ENCODE assay signal across 17 cellular contexts in genomic region chr9:114518599-114519022, GRCh38. TPM values are rescaled to one million over a fixed set of nuclear protein-coding genes. Genes with fewer than 3 reads are reported as not detected.
DNase-seq lines count a peak whose midpoint lies in the region; ATAC-seq and TF ChIP-seq lines count a peak whose summit lies in the region.
"Had no signal": no experiment of that assay in that cellular context is flagged by ENCODE, and none has a peak within 500 bp of the region (broad histone marks: within the 10 kb centered on the region; RNA-seq: fewer than 3 reads in every experiment).

No MANE protein-coding gene starts in this region.

- no peak overlapping the region for H4K5ac ChIP-seq in IMR-90 (ENCODE audit: low read depth, low read length)

- no peak overlapping the region for H2AK9ac ChIP-seq in IMR-90 (replicated peaks; ENCODE audit: low read depth, low read length, poor library complexity)

- no peaks in the 10 kb centered on the region for H3K79me2 ChIP-seq in GM23338 (replicated peaks; ENCODE audit: insufficient read depth)

- no peak overlapping the region for H2BK5ac ChIP-seq in IMR-90 (ENCODE audit: low read depth, low read length, poor library complexity, severe bottlenecking)

- no peaks in the 10 kb centered on the region for H4K20me1 ChIP-seq in GM23338 (replicated peaks; ENCODE audit: insufficient read depth)
- H4K20me1 ChIP-seq in IMR-90 (ENCODE audit: insufficient read depth, low read length): no peaks in the 10 kb centered on the region

- DNase-seq in T-helper 1 cell (no peak), GM23338 (ENCODE audit: low spot score) (no peak), IMR-90 (no peak), NCI-H128 (lab: John Stamatoyannopoulos, UW; ENCODE audit: unreplicated experiment) (no peak), foreskin melanocyte (no peak), occipital lobe (lab: John Stamatoyannopoulos, UW) (no peak)
- DNase-seq in natural killer cell treated with Interleukin-12 subunit alpha and Interleukin-12 subunit beta and Interleukin-15 and Interleukin-18, amount 100 ng/mL, for 72 hours (ENCODE audit: low spot score): no peak
- DNase-seq: 8988T; brain microvascular endothelial cell; GM23248; KBM-7; kidney glomerular epithelial cell; NCI-H524; stimulated activated CD4-positive, alpha-beta T cell treated with anti-CD3 and anti-CD28 coated beads, Interleukin-4, amount 100 ng/mL, for 24 hours; SW 1271; thyroid gland had no signal

- H3K4me3 Mint-ChIP-seq in T-helper 1 cell treated with Interleukin-12 subunit alpha and Interleukin-12 subunit beta and Interleukin-4 antibody, amounts not matched to agents 30 μg/mL and 1 μg/mL, for 36 hours: no peak overlapping the region
- H3K4me3 Mint-ChIP-seq in GM23338: no peak overlapping the region
- H3K4me3 Mint-ChIP-seq in natural killer cell treated with Interleukin-12 subunit alpha and Interleukin-12 subunit beta and Interleukin-15 and Interleukin-18, amount 100 ng/mL, for 72 hours: peak overlapping the region; percentile 56

- no peak overlapping the region for H3K27ac ChIP-seq in GM23338 (ENCODE audit: low read depth)
- no peak overlapping the region for H3K27ac ChIP-seq in IMR-90 (ENCODE audit: insufficient read depth, low read length)
- H3K27ac ChIP-seq: brain microvascular endothelial cell, GM23248, thyroid gland had no signal

- H3K4ac ChIP-seq in IMR-90 (ENCODE audit: low read depth, low read length): no peak overlapping the region

- H3K27me3 Mint-ChIP-seq in T-helper 1 cell treated with Interleukin-12 subunit alpha and Interleukin-12 subunit beta and Interleukin-4 antibody, amounts not matched to agents 30 μg/mL and 1 μg/mL, for 36 hours (ENCODE audit: low read depth): peaks cover 30% of the 10 kb centered on the region
- H3K27me3 Mint-ChIP-seq in GM23338 (ENCODE audit: insufficient read depth, low read depth, poor library complexity): peaks cover 5% of the 10 kb centered on the region
- H3K27me3 Mint-ChIP-seq in natural killer cell treated with Interleukin-12 subunit alpha and Interleukin-12 subunit beta and Interleukin-15 and Interleukin-18, amount 100 ng/mL, for 72 hours: peaks cover 1 to 4% of the 10 kb centered on the region in 2 donors

- H2AK5ac ChIP-seq in IMR-90 (ENCODE audit: low read depth, low read length): no peak overlapping the region

- 0 out of 2 replicates have a peak, but pooled peaks cover 1% of the 10 kb centered on the region for H3K9me3 ChIP-seq in IMR-90 (ENCODE audit: control insufficient read depth, insufficient read depth, low read length)
- H3K9me3 ChIP-seq: thyroid gland had no signal

- ATAC-seq in GM23338 (no peak; the same call in 2 of the 3 replicates), IMR-90 (ENCODE audit: low read depth) (no peak)
- ATAC-seq in natural killer cell treated with Interleukin-12 subunit alpha and Interleukin-12 subunit beta and Interleukin-15 and Interleukin-18, amount 100 ng/mL, for 72 hours: peak; percentile 67 to 78

- no peaks in the 10 kb centered on the region; the same call in 1 of the 2 replicates for H3K9me1 ChIP-seq in IMR-90 (ENCODE audit: insufficient read depth, low read length)

- POLR2A ChIA-PET in IMR-90 (lab: Charles Lee; ENCODE audit: unreplicated experiment): interaction anchor here (0.5 kb wide), 1 partner anchor 9 kb away, joined by 3 read pairs; no protein-coding TSS in a partner anchor

- no peak overlapping the region for H3K18ac ChIP-seq in IMR-90 (ENCODE audit: low read depth, low read length)

- H3K23ac ChIP-seq in IMR-90 (ENCODE audit: low read depth, low read length): no peak overlapping the region

- H2BK20ac ChIP-seq in IMR-90 (ENCODE audit: low read depth, low read length): no peak overlapping the region

- H3K4me2 ChIP-seq in GM23338: no peak overlapping the region
- H3K4me2 ChIP-seq in IMR-90 (ENCODE audit: low read depth, low read length): no peak overlapping the region

- no peak overlapping the region for H3K56ac ChIP-seq in IMR-90 (ENCODE audit: extremely low read depth, insufficient read depth, low read length)

- dilution Hi-C loops in IMR-90 (cut with HindIII; ENCODE audit: low sequenced_read_pairs, unreplicated experiment): no loop called here

- in situ Hi-C loops in IMR-90 (cut with MboI; ENCODE audit: low sequenced_read_pairs): no loop called here

- no peak overlapping the region for H3K9ac ChIP-seq in IMR-90 (ENCODE audit: low read depth, low read length)
- H3K9ac ChIP-seq: GM23248 had no signal

- no CpG with 5 or more reads among the region's 4 CpGs for WGBS in IMR-90 (ENCODE audit: extremely low coverage in 2 of 2, insufficient read length in 1 of 2), 2 experiments

- H3K4me1 ChIP-seq in GM23338 (ENCODE audit: insufficient read depth) (no peaks in the 10 kb centered on the region), IMR-90 (ENCODE audit: control insufficient read depth, insufficient read depth, low read length) (no peaks in the 10 kb centered on the region)
- H3K4me1 ChIP-seq: thyroid gland had no signal

- no TSS peak for BruUV-seq in IMR-90 (replicated peaks; lab: Mats Ljungman, UMichigan)

- no peak for TF ChIP-seq POLR2A in IMR-90 (IDR thresholded peaks at IDR 0.05; ENCODE audit: low read depth, low read length)

- CTCF ChIA-PET in IMR-90 (lab: Yijun Ruan, JAX): no interaction called here

- peaks cover 15% of the 10 kb centered on the region for H3K4me1 Mint-ChIP-seq in T-helper 1 cell treated with Interleukin-12 subunit alpha and Interleukin-12 subunit beta and Interleukin-4 antibody, amounts not matched to agents 30 μg/mL and 1 μg/mL, for 36 hours (ENCODE audit: low read depth)
- H3K4me1 Mint-ChIP-seq in GM23338: peaks cover 5% of the 10 kb centered on the region; the same call in 1 of the 3 replicates
- H3K4me1 Mint-ChIP-seq in natural killer cell treated with Interleukin-12 subunit alpha and Interleukin-12 subunit beta and Interleukin-15 and Interleukin-18, amount 100 ng/mL, for 72 hours (ENCODE audit: low read depth in 2 of 2): peaks cover 15 to 27% of the 10 kb centered on the region in 2 donors

- no peak for TF ChIP-seq RAD21 in IMR-90 (IDR thresholded peaks at IDR 0.05; ENCODE audit: low read length)

- intact Hi-C loops in IMR-90 (cut with micrococcal nuclease): no loop called here

- no peak overlapping the region for H3K14ac ChIP-seq in IMR-90 (replicated peaks; ENCODE audit: low read depth, low read length)

- H3K4me3 ChIP-seq in GM23338: no peak overlapping the region
- no peak overlapping the region for H3K4me3 ChIP-seq in IMR-90 (ENCODE audit: insufficient read depth, low read depth, low read length)
- H3K4me3 ChIP-seq: GM23248, thyroid gland had no signal

- H3K9me3 Mint-ChIP-seq in T-helper 1 cell treated with Interleukin-12 subunit alpha and Interleukin-12 subunit beta and Interleukin-4 antibody, amounts not matched to agents 30 μg/mL and 1 μg/mL, for 36 hours: peaks cover 4% of the 10 kb centered on the region
- no peaks in the 10 kb centered on the region for H3K9me3 Mint-ChIP-seq in GM23338
- no peaks in the 10 kb centered on the region for H3K9me3 Mint-ChIP-seq in natural killer cell treated with Interleukin-12 subunit alpha and Interleukin-12 subunit beta and Interleukin-15 and Interleukin-18, amount 100 ng/mL, for 72 hours

- H4K8ac ChIP-seq in IMR-90 (ENCODE audit: low read depth in 2 of 2, low read length in 2 of 2): no peak overlapping the region

- peak overlapping the region; percentile 61; the same call in 1 of the 2 replicates for H2AFZ ChIP-seq in GM23338
- peak overlapping the region; percentile 9 for H2AFZ ChIP-seq in IMR-90 (replicated peaks; ENCODE audit: low read length, poor library complexity)
- H2AFZ ChIP-seq: GM23248 had no signal

- no peaks in the 10 kb centered on the region for H3K27me3 ChIP-seq in GM23338 (ENCODE audit: insufficient read depth)
- H3K27me3 ChIP-seq in IMR-90 (ENCODE audit: control insufficient read depth, insufficient read depth, low read length): peaks cover 39% of the 10 kb centered on the region
- H3K27me3 ChIP-seq: brain microvascular endothelial cell, thyroid gland had no signal

- no peak overlapping the region for H2BK15ac ChIP-seq in IMR-90 (ENCODE audit: low read depth, low read length)

- no peaks in the 10 kb centered on the region for H3K79me1 ChIP-seq in IMR-90 (ENCODE audit: low read depth in 1 of 2, low read length in 2 of 2)

- no peak overlapping the region for H4K91ac ChIP-seq in IMR-90 (ENCODE audit: insufficient read depth, low read depth, low read length)

- no peaks in the 10 kb centered on the region for H3K36me3 ChIP-seq in GM23338 (ENCODE audit: insufficient read depth)
- H3K36me3 ChIP-seq in IMR-90 (ENCODE audit: control insufficient read depth, insufficient read depth, low read length): no peaks in the 10 kb centered on the region
- H3K36me3 ChIP-seq: brain microvascular endothelial cell, thyroid gland had no signal

- no peaks in the 10 kb centered on the region for H3K9me2 ChIP-seq in GM23338 (ENCODE audit: insufficient read depth)

- no peaks in the 10 kb centered on the region for H3F3A ChIP-seq in GM23338 (replicated peaks; ENCODE audit: low read depth)

- peaks cover 8% of the 10 kb centered on the region for H3K36me3 Mint-ChIP-seq in T-helper 1 cell treated with Interleukin-12 subunit alpha and Interleukin-12 subunit beta and Interleukin-4 antibody, amounts not matched to agents 30 μg/mL and 1 μg/mL, for 36 hours (ENCODE audit: low read depth)
- no peaks in the 10 kb centered on the region for H3K36me3 Mint-ChIP-seq in GM23338 (ENCODE audit: low read depth)
- H3K36me3 Mint-ChIP-seq in natural killer cell treated with Interleukin-12 subunit alpha and Interleukin-12 subunit beta and Interleukin-15 and Interleukin-18, amount 100 ng/mL, for 72 hours: no peaks in the 10 kb centered on the region

- no peak overlapping the region for H2BK120ac ChIP-seq in IMR-90 (ENCODE audit: low read depth, low read length)

- TF ChIP-seq CTCF in GM23338 (conservative IDR thresholded peaks at IDR 0.05; ENCODE audit: low read depth in 2 of 2) (no peak), IMR-90 (conservative IDR thresholded peaks at IDR 0.05; ENCODE audit: low read depth, low read length) (no peak)

- peak overlapping the region; percentile 64 for H3K27ac Mint-ChIP-seq in T-helper 1 cell treated with Interleukin-12 subunit alpha and Interleukin-12 subunit beta and Interleukin-4 antibody, amounts not matched to agents 30 μg/mL and 1 μg/mL, for 36 hours
- H3K27ac Mint-ChIP-seq in GM23338: no peak overlapping the region
- peak overlapping the region; percentile 65 to 80 for H3K27ac Mint-ChIP-seq in natural killer cell treated with Interleukin-12 subunit alpha and Interleukin-12 subunit beta and Interleukin-15 and Interleukin-18, amount 100 ng/mL, for 72 hours

TF ChIP-seq in GM23338, 12 proteins besides CTCF, POLR2A, EP300 and RAD21 (continues in another document):
- no peak for TF ChIP-seq EZH2phosphoT487 (IDR thresholded peaks at IDR 0.05; ENCODE audit: unreplicated experiment)

RNA-seq across cellular contexts. Expression of gene WHRN, which starts 13.3 kb away (rescaled TPM):
- 8.9 and 11.2 TPM in 2 replicates for total RNA-seq in GM23338 (2014; rRNA removed; shearing (Covaris generic))
- polyA plus RNA-seq in GM23338 (2016; fragmentation: Nextera tagmentation; extraction: Ambion mirVana) (7.2 and 8.3 TPM in 2 replicates), IMR-90 (2012; rRNA removed) (2.6 and 2.8 TPM in 2 replicates)
- total RNA-seq in IMR-90 (2012; rRNA removed) (0.18 and 0.28 TPM in 2 replicates), occipital lobe (0.94 TPM)
- 1.3 and 2.8 TPM in 2 replicates for polyA plus RNA-seq in IMR-90 (2012; cell fraction: cytosol; rRNA removed)
- polyA plus RNA-seq in IMR-90 (2012; cell fraction: nucleus; rRNA removed; ENCODE audit: low replicate concordance): 14.2 and 20.9 TPM in 2 replicates
- total RNA-seq in natural killer cell treated with Interleukin-12 subunit alpha and Interleukin-12 subunit beta and Interleukin-15 and Interleukin-18, amount 100 ng/mL, for 72 hours: 1 to 10 TPM; 1.1 to 2.4 TPM

Comparison
In these comparisons a context has a peak if more than half of its experiments do, and no peak if none do; other contexts are left out.
1. ATAC-seq: peak in natural killer cell treated with Interleukin-12 subunit alpha and Interleukin-12 subunit beta and Interleukin-15 and Interleukin-18, amount 100 ng/mL, for 72 hours (2 of 2); none in GM23338 (single experiment) and IMR-90 (single experiment).